ENCODE assay signal across 31 cellular contexts in genomic region chr14:88706425-88706824, GRCh38.
DNase-seq lines count a peak whose midpoint lies in the region; ATAC-seq, FAIRE-seq and TF ChIP-seq lines count a peak whose summit lies in the region.
"Had no signal": no experiment of that assay in that cellular context is flagged by ENCODE, and none has a peak within 500 bp of the region (broad histone marks: within the 10 kb centered on the region; RNA-seq: fewer than 3 reads in every experiment).

No MANE protein-coding gene starts in this region.

- no peak overlapping the region for H3K27ac Mint-ChIP-seq in activated T-helper 1 cell treated with anti-CD3 and anti-CD28 coated beads, Interleukin-12 subunit alpha, Interleukin-12 subunit beta, Interleukin-2, Interleukin-4 antibody, amounts not matched to agents 30 ng/mL and 10 ng/mL and 1 ng/mL, durations not matched to agents 14 hours and 24 hours and 36 hours
- H3K27ac Mint-ChIP-seq: activated naive CD8-positive, alpha-beta T cell treated with anti-CD3 and anti-CD28 coated beads, Interleukin-2, amount 10 ng/mL, durations not matched to agents 7 days and 5 days; brain; memory B cell; type B pancreatic cell had no signal

- no peak for FAIRE-seq in bronchial epithelial cell (lab: Jason Lieb, UNC)
- no peak for FAIRE-seq in GM12891 (lab: Jason Lieb, UNC)
- FAIRE-seq: HTR-8/SVneo had no signal

- no peak for ATAC-seq in HG03139 (IDR thresholded peaks at IDR 0.05; ENCODE audit: unreplicated experiment)
- ATAC-seq: heart right ventricle, left colon, right cardiac atrium had no signal

- no peaks in the 10 kb centered on the region for H3K36me3 Mint-ChIP-seq in activated T-helper 1 cell treated with anti-CD3 and anti-CD28 coated beads, Interleukin-12 subunit alpha, Interleukin-12 subunit beta, Interleukin-2, Interleukin-4 antibody, amounts not matched to agents 30 ng/mL and 10 ng/mL and 1 ng/mL, durations not matched to agents 14 hours and 24 hours and 36 hours (ENCODE audit: low read depth)
- H3K36me3 Mint-ChIP-seq: type B pancreatic cell had no signal

- no peaks in the 10 kb centered on the region for H3K27me3 Mint-ChIP-seq in activated T-helper 1 cell treated with anti-CD3 and anti-CD28 coated beads, Interleukin-12 subunit alpha, Interleukin-12 subunit beta, Interleukin-2, Interleukin-4 antibody, amounts not matched to agents 30 ng/mL and 10 ng/mL and 1 ng/mL, durations not matched to agents 14 hours and 24 hours and 36 hours (ENCODE audit: insufficient read depth)
- H3K27me3 Mint-ChIP-seq: activated naive CD8-positive, alpha-beta T cell treated with anti-CD3 and anti-CD28 coated beads, Interleukin-2, amount 10 ng/mL, durations not matched to agents 7 days and 5 days; memory B cell; type B pancreatic cell had no signal

- no peak overlapping the region for H3K4me3 ChIP-seq in bronchial epithelial cell (ENCODE audit: low read depth, low read length)
- H3K4me3 ChIP-seq in sigmoid colon, result no peak overlapping the region
- H3K4me3 ChIP-seq: HAP-1, heart right ventricle, PC-9 had no signal

- no peak overlapping the region for H3K27ac ChIP-seq in sigmoid colon
- H3K27ac ChIP-seq: heart right ventricle, parathyroid adenoma, PC-9, VCaP had no signal

- H3K9me3 ChIP-seq in sigmoid colon, result no peaks in the 10 kb centered on the region
- H3K9me3 ChIP-seq: HAP-1, heart right ventricle had no signal

- H3K4me3 Mint-ChIP-seq in activated T-helper 1 cell treated with anti-CD3 and anti-CD28 coated beads, Interleukin-12 subunit alpha, Interleukin-12 subunit beta, Interleukin-2, Interleukin-4 antibody, amounts not matched to agents 30 ng/mL and 10 ng/mL and 1 ng/mL, durations not matched to agents 14 hours and 24 hours and 36 hours, result no peak overlapping the region
- H3K4me3 Mint-ChIP-seq: activated naive CD8-positive, alpha-beta T cell treated with anti-CD3 and anti-CD28 coated beads, Interleukin-2, amount 10 ng/mL, durations not matched to agents 7 days and 5 days; brain; memory B cell; type B pancreatic cell had no signal

- H3K36me3 ChIP-seq in bronchial epithelial cell (ENCODE audit: control insufficient read depth, insufficient read depth, low read length) (no peaks in the 10 kb centered on the region), sigmoid colon (no peaks in the 10 kb centered on the region)
- H3K36me3 ChIP-seq: HAP-1, heart right ventricle had no signal

- TF ChIP-seq EP300 in sigmoid colon (IDR thresholded peaks at IDR 0.05), result no peak

- no peaks in the 10 kb centered on the region for H3K4me1 ChIP-seq in sigmoid colon
- H3K4me1 ChIP-seq: HAP-1, heart right ventricle, parathyroid adenoma had no signal

- TF ChIP-seq POLR2A in sigmoid colon (IDR thresholded peaks at IDR 0.05) (no peak), GM12891 (IDR thresholded peaks at IDR 0.05; ENCODE audit: low read depth, low read length) (no peak)

- TF ChIP-seq CTCF in bronchial epithelial cell (IDR thresholded peaks at IDR 0.05; ENCODE audit: insufficient read depth, low read length, severe bottlenecking), result no peak
- no peak for TF ChIP-seq CTCF in sigmoid colon (IDR thresholded peaks at IDR 0.05)

- no peaks in the 10 kb centered on the region for H3K9me3 Mint-ChIP-seq in activated T-helper 1 cell treated with anti-CD3 and anti-CD28 coated beads, Interleukin-12 subunit alpha, Interleukin-12 subunit beta, Interleukin-2, Interleukin-4 antibody, amounts not matched to agents 30 ng/mL and 10 ng/mL and 1 ng/mL, durations not matched to agents 14 hours and 24 hours and 36 hours
- H3K9me3 Mint-ChIP-seq: activated naive CD8-positive, alpha-beta T cell treated with anti-CD3 and anti-CD28 coated beads, Interleukin-2, amount 10 ng/mL, durations not matched to agents 7 days and 5 days; brain; memory B cell; type B pancreatic cell had no signal

- DNase-seq in ELR (ENCODE audit: low read depth) (peak; percentile 20), NCI-H69 (lab: John Stamatoyannopoulos, UW) (peak; percentile 5), bronchial epithelial cell (ENCODE audit: low read depth) (peak; percentile 52), kidney tubule cell (ENCODE audit: low spot score) (peak; percentile 28), sigmoid colon (no peak), GM12891 (ENCODE audit: insufficient read length, low spot score) (no peak)
- DNase-seq in activated T-helper 1 cell treated with anti-CD3 and anti-CD28 coated beads, Interleukin-12 subunit alpha, Interleukin-12 subunit beta, Interleukin-2, Interleukin-4 antibody, amounts not matched to agents 30 ng/mL and 10 ng/mL and 1 ng/mL, durations not matched to agents 14 hours and 24 hours and 36 hours (ENCODE audit: low spot score), result no peak
- DNase-seq: activated CD4-positive, alpha-beta T cell treated with anti-CD3 and anti-CD28 coated beads for 4 hours; activated CD8-positive, alpha-beta memory T cell treated with anti-CD3 and anti-CD28 coated beads for 24 hours; activated gamma-delta T cell; activated naive CD8-positive, alpha-beta T cell treated with anti-CD3 and anti-CD28 coated beads, Interleukin-2, amount 10 ng/mL, durations not matched to agents 7 days and 5 days; activated T-cell treated with anti-CD3 and anti-CD28 coated beads, Interleukin-2, amount 50 U/mL, for 1 hour; C1 segment of cervical spinal cord; heart right ventricle; KG1; left colon; NCI-H524; PC-9; right cardiac atrium; SIG-M5; stimulated activated CD4-positive, alpha-beta T cell treated with anti-CD3 and anti-CD28 coated beads, Interleukin-12 subunit alpha, Interleukin-12 subunit beta, amount 100 ng/mL, for 4 hours; stimulated activated CD4-positive, alpha-beta T cell treated with anti-CD3 and anti-CD28 coated beads, Interleukin-4, amount 100 ng/mL, for 1 hour; substantia nigra had no signal

- no peaks in the 10 kb centered on the region for H3K4me1 Mint-ChIP-seq in activated T-helper 1 cell treated with anti-CD3 and anti-CD28 coated beads, Interleukin-12 subunit alpha, Interleukin-12 subunit beta, Interleukin-2, Interleukin-4 antibody, amounts not matched to agents 30 ng/mL and 10 ng/mL and 1 ng/mL, durations not matched to agents 14 hours and 24 hours and 36 hours (ENCODE audit: low read depth)
- H3K4me1 Mint-ChIP-seq: activated naive CD8-positive, alpha-beta T cell treated with anti-CD3 and anti-CD28 coated beads, Interleukin-2, amount 10 ng/mL, durations not matched to agents 7 days and 5 days; brain; memory B cell had no signal

- no peaks in the 10 kb centered on the region for H3K27me3 ChIP-seq in bronchial epithelial cell (ENCODE audit: control insufficient read depth, insufficient read depth, low read length)
- H3K27me3 ChIP-seq in sigmoid colon, result no peaks in the 10 kb centered on the region

- intact Hi-C loops in sigmoid colon (cut with DNase I), result no loop called here
- intact Hi-C loops in activated T-helper 1 cell treated with anti-CD3 and anti-CD28 coated beads, Interleukin-12 subunit alpha, Interleukin-12 subunit beta, Interleukin-2, Interleukin-4 antibody, amounts not matched to agents 30 ng/mL and 10 ng/mL and 1 ng/mL, durations not matched to agents 14 hours and 24 hours and 36 hours (cut with micrococcal nuclease), result no loop called here

TF ChIP-seq in GM12891, 5 proteins besides CTCF, POLR2A, EP300 and RAD21:
- TF ChIP-seq POU2F2 (IDR thresholded peaks at IDR 0.05; ENCODE audit: low read depth, low read length) (no peak), PAX5 (IDR thresholded peaks at IDR 0.05; ENCODE audit: insufficient read depth, low read length, severe bottlenecking) (no peak), SPI1 (IDR thresholded peaks at IDR 0.05; ENCODE audit: low read depth, low read length) (no peak), TAF1 (IDR thresholded peaks at IDR 0.05; ENCODE audit: low read depth, low read length) (no peak), POLR2AphosphoS5 (IDR thresholded peaks at IDR 0.05; ENCODE audit: low read depth, low read length) (no peak)
TF ChIP-seq in GM12891: peak in this region for 0.

Comparison
In these comparisons a context has a peak if more than half of its experiments do, and no peak if none do; other contexts are left out.
1. DNase-seq: peak in ELR (single experiment), NCI-H69 (single experiment), bronchial epithelial cell (single experiment) and kidney tubule cell (single experiment); none in sigmoid colon (single experiment), GM12891 (single experiment) and activated T-helper 1 cell treated with anti-CD3 and anti-CD28 coated beads, Interleukin-12 subunit alpha, Interleukin-12 subunit beta, Interleukin-2, Interleukin-4 antibody, amounts not matched to agents 30 ng/mL and 10 ng/mL and 1 ng/mL, durations not matched to agents 14 hours and 24 hours and 36 hours (single experiment).